ENCODE assay signal across 16 cellular contexts in genomic region chr2:8154936-8155335, GRCh38.
DNase-seq lines count a peak whose midpoint lies in the region; ATAC-seq, FAIRE-seq and TF ChIP-seq lines count a peak whose summit lies in the region.
"Had no signal": no experiment of that assay in that cellular context is flagged by ENCODE, and none has a peak within 500 bp of the region (broad histone marks: within the 10 kb centered on the region; RNA-seq: fewer than 3 reads in every experiment).

No MANE protein-coding gene starts in this region.

- H3K4me3 ChIP-seq in HepG2 (replicated peaks in 1 of 3; ENCODE audit: insufficient read depth in 1 of 3, low read depth in 2 of 3, low read length in 3 of 3) (no peak overlapping the region), right lobe of liver (no peak overlapping the region), osteoblast (ENCODE audit: insufficient read depth, low read length) (no peak overlapping the region)
- H3K4me3 ChIP-seq: gastroesophageal sphincter, thyroid gland had no signal

- H3K36me3 Mint-ChIP-seq in activated T-cell treated with anti-CD3 and anti-CD28 coated beads, Interleukin-2, amount 50 U/mL, for 4 hours (ENCODE audit: insufficient read depth): no peaks in the 10 kb centered on the region

- H3K4me2 ChIP-seq in HepG2 (ENCODE audit: low read depth, low read length): no peak overlapping the region
- no peak overlapping the region for H3K4me2 ChIP-seq in osteoblast (ENCODE audit: insufficient read depth, low read length)

- no peaks in the 10 kb centered on the region for H3K27me3 Mint-ChIP-seq in activated T-cell treated with anti-CD3 and anti-CD28 coated beads, Interleukin-2, amount 50 U/mL, for 4 hours (ENCODE audit: low read depth)
- H3K27me3 Mint-ChIP-seq: CD4-positive, alpha-beta T cell; T-helper 17 cell had no signal

- H3K4me1 Mint-ChIP-seq in activated T-cell treated with anti-CD3 and anti-CD28 coated beads, Interleukin-2, amount 50 U/mL, for 4 hours (ENCODE audit: low read depth): peaks cover 27% of the 10 kb centered on the region

- H3K79me2 ChIP-seq in HepG2 (ENCODE audit: insufficient read depth, low read length) (no peaks in the 10 kb centered on the region), osteoblast (ENCODE audit: insufficient read depth, low read length) (no peaks in the 10 kb centered on the region)

- H3K27ac ChIP-seq in HepG2 (ENCODE audit: extremely low read length, insufficient read depth, low read length): no peak overlapping the region
- no peak overlapping the region for H3K27ac ChIP-seq in right lobe of liver
- H3K27ac ChIP-seq in osteoblast (ENCODE audit: low read depth, low read length): no peak overlapping the region
- H3K27ac ChIP-seq: gastroesophageal sphincter, thyroid gland had no signal

- H3K27me3 ChIP-seq in HepG2 (ENCODE audit: control insufficient read depth in 1 of 2, insufficient read depth in 2 of 2, low read length in 2 of 2) (no peaks in the 10 kb centered on the region), right lobe of liver (no peaks in the 10 kb centered on the region), osteoblast (ENCODE audit: insufficient read depth, low read length) (no peaks in the 10 kb centered on the region)
- H3K27me3 ChIP-seq: gastroesophageal sphincter, thyroid gland had no signal

- no peak for FAIRE-seq in HepG2 (lab: Jason Lieb, UNC)

- TF ChIP-seq RAD21 in HepG2 (CRISPR knock-in tag; IDR thresholded peaks at IDR 0.05): no peak

- in situ Hi-C loops in HepG2 (cut with HindIII; ENCODE audit: extremely low pct_ligation_motif_present, low pct_unique_long_range_greater_than_20kb): no loop called here

- no TSS peak for BruUV-seq in HepG2 (replicated peaks; lab: Mats Ljungman, UMichigan)

- no peak for TF ChIP-seq POLR2A in HepG2 (IDR thresholded peaks at IDR 0.05; ENCODE audit: insufficient read depth in 1 of 2, low read depth in 2 of 2, low read length in 2 of 2)
- no peak for TF ChIP-seq POLR2A in right lobe of liver (IDR thresholded peaks at IDR 0.05)

- intact Hi-C loops in HepG2 (cut with micrococcal nuclease; ENCODE audit: unreplicated experiment): no loop called here
- intact Hi-C loops in right lobe of liver (cut with DNase I): no loop called here

- TF ChIP-seq EP300 in HepG2 (IDR thresholded peaks at IDR 0.05; ENCODE audit: low read depth in 2 of 2, low read length in 2 of 2): no peak
- TF ChIP-seq EP300 in HepG2 (CRISPR knock-in tag; IDR thresholded peaks at IDR 0.05; ENCODE audit: borderline replicate concordance): no peak

- no peaks in the 10 kb centered on the region for H4K20me1 ChIP-seq in HepG2 (ENCODE audit: insufficient read depth, low read length)
- H4K20me1 ChIP-seq in osteoblast (ENCODE audit: insufficient read depth, low read length): no peaks in the 10 kb centered on the region

- H3K9me3 ChIP-seq in HepG2 (ENCODE audit: low read length) (no peaks in the 10 kb centered on the region), right lobe of liver (no peaks in the 10 kb centered on the region), osteoblast (ENCODE audit: low read depth, low read length) (no peaks in the 10 kb centered on the region)
- H3K9me3 ChIP-seq: thyroid gland had no signal

- DNase-seq in HepG2 (ENCODE audit: low spot score) (no peak), right lobe of liver (no peak), osteoblast (ENCODE audit: insufficient read length, low spot score, missing footprints) (peak; percentile 58), NCI-H146 (lab: John Stamatoyannopoulos, UW) (no peak), SKM-1 treated with dmso at 0.1 percent for 144 hours (lab: John Stamatoyannopoulos, UW; ENCODE audit: unreplicated experiment) (no peak)
- no peak for DNase-seq in activated T-cell treated with anti-CD3 and anti-CD28 coated beads, Interleukin-2, amount 50 U/mL, for 4 hours
- DNase-seq: activated gamma-delta T cell; CD4-positive, alpha-beta T cell; H9; NCI-H2081; T-helper 17 cell; thyroid gland had no signal

- no peak overlapping the region for H3K4me3 Mint-ChIP-seq in activated T-cell treated with anti-CD3 and anti-CD28 coated beads, Interleukin-2, amount 50 U/mL, for 4 hours
- H3K4me3 Mint-ChIP-seq: CD4-positive, alpha-beta T cell; H9; T-helper 17 cell had no signal

- peaks cover 28% of the 10 kb centered on the region for H3K4me1 ChIP-seq in HepG2 (ENCODE audit: insufficient read depth, low read length)
- no peaks in the 10 kb centered on the region for H3K4me1 ChIP-seq in right lobe of liver
- peaks cover 3% of the 10 kb centered on the region for H3K4me1 ChIP-seq in osteoblast (ENCODE audit: insufficient read depth, low read length)
- H3K4me1 ChIP-seq: gastroesophageal sphincter, thyroid gland had no signal

- ATAC-seq in HepG2 (no peak), right lobe of liver (no peak), GM19324 (IDR thresholded peaks at IDR 0.05; ENCODE audit: low FRiP score, unreplicated experiment) (no peak), HG02588 (IDR thresholded peaks at IDR 0.05; ENCODE audit: unreplicated experiment) (no peak)
- peak; percentile 86 to 89 for ATAC-seq in activated T-cell treated with anti-CD3 and anti-CD28 coated beads, Interleukin-2, amount 50 U/mL, for 4 hours
- ATAC-seq: gastroesophageal sphincter, left lobe of liver, T-helper 17 cell had no signal

- no peak overlapping the region for H3K9ac ChIP-seq in HepG2 (ENCODE audit: insufficient read depth, low read depth, low read length)

- peaks cover 6% of the 10 kb centered on the region for H3K9me3 Mint-ChIP-seq in activated T-cell treated with anti-CD3 and anti-CD28 coated beads, Interleukin-2, amount 50 U/mL, for 4 hours
- H3K9me3 Mint-ChIP-seq: CD4-positive, alpha-beta T cell had no signal

- H2AFZ ChIP-seq in HepG2 (ENCODE audit: low read length) (no peak overlapping the region), osteoblast (ENCODE audit: low read length) (peak overlapping the region; percentile 20)

- no peak for TF ChIP-seq CTCF in HepG2 (CRISPR knock-in tag; IDR thresholded peaks at IDR 0.05)
- no peak for TF ChIP-seq CTCF in right lobe of liver (IDR thresholded peaks at IDR 0.05)
- TF ChIP-seq CTCF in osteoblast (IDR thresholded peaks at IDR 0.05; ENCODE audit: extremely low read depth, low read depth, low read length): no peak

- CTCF ChIA-PET in HepG2 (lab: Yijun Ruan, JAX; ENCODE audit: low intra/inter-chr PET ratio, low total read pairs): no interaction called here

- H3K36me3 ChIP-seq in HepG2 (replicated peaks in 1 of 2; ENCODE audit: control insufficient read depth in 1 of 2, insufficient read depth in 2 of 2, low read length in 2 of 2) (no peaks in the 10 kb centered on the region), right lobe of liver (no peaks in the 10 kb centered on the region), osteoblast (ENCODE audit: insufficient read depth, low read length) (no peaks in the 10 kb centered on the region)
- H3K36me3 ChIP-seq: gastroesophageal sphincter, thyroid gland had no signal

- POLR2A ChIA-PET in HepG2 (lab: Yijun Ruan, JAX): no interaction called here

- WGBS in HepG2 (ENCODE audit: low lambda C conversion rate): 95% methylated on average over 6 of the region's 6 CpGs
- 89% methylated on average over 3 of the region's 6 CpGs for WGBS in right lobe of liver (ENCODE audit: insufficient coverage, low coverage, low lambda C conversion rate, missing lambda C conversion rate)

TF ChIP-seq in HepG2, 621 proteins besides CTCF, POLR2A, EP300 and RAD21:
- TF ChIP-seq, protein P1, sequence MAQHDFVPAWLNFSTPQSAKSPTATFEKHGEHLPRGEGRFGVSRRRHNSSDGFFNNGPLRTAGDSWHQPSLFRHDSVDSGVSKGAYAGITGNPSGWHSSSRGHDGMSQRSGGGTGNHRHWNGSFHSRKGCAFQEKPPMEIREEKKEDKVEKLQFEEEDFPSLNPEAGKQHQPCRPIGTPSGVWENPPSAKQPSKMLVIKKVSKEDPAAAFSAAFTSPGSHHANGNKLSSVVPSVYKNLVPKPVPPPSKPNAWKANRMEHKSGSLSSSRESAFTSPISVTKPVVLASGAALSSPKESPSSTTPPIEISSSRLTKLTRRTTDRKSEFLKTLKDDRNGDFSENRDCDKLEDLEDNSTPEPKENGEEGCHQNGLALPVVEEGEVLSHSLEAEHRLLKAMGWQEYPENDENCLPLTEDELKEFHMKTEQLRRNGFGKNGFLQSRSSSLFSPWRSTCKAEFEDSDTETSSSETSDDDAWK (CRISPR knock-in tag; IDR thresholded peaks at IDR 0.05): no peak
- no peak for TF ChIP-seq GLI4 (CRISPR knock-in tag; IDR thresholded peaks at IDR 0.05; ENCODE audit: borderline replicate concordance)
- no peak for TF ChIP-seq ZBTB34 (CRISPR knock-in tag; IDR thresholded peaks at IDR 0.05)
- TF ChIP-seq, protein P2, sequence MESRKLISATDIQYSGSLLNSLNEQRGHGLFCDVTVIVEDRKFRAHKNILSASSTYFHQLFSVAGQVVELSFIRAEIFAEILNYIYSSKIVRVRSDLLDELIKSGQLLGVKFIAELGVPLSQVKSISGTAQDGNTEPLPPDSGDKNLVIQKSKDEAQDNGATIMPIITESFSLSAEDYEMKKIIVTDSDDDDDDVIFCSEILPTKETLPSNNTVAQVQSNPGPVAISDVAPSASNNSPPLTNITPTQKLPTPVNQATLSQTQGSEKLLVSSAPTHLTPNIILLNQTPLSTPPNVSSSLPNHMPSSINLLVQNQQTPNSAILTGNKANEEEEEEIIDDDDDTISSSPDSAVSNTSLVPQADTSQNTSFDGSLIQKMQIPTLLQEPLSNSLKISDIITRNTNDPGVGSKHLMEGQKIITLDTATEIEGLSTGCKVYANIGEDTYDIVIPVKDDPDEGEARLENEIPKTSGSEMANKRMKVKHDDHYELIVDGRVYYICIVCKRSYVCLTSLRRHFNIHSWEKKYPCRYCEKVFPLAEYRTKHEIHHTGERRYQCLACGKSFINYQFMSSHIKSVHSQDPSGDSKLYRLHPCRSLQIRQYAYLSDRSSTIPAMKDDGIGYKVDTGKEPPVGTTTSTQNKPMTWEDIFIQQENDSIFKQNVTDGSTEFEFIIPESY (CRISPR knock-in tag; IDR thresholded peaks at IDR 0.05): peak; percentile 41; the same call in 1 of the 2 replicates
- TF ChIP-seq ZFP36L2 (CRISPR knock-in tag; IDR thresholded peaks at IDR 0.05): no peak

Comparison
In these comparisons a context has a peak if more than half of its experiments do, and no peak if none do; other contexts are left out.
1. ATAC-seq: peak in activated T-cell treated with anti-CD3 and anti-CD28 coated beads, Interleukin-2, amount 50 U/mL, for 4 hours (2 of 2); none in HepG2 (single experiment), right lobe of liver (0 of 4), GM19324 (single experiment) and HG02588 (single experiment).